Comparison of ENCODE assay signal across 16 cellular contexts in genomic region chr14:54465654-54466053, GRCh38. TPM values are rescaled to one million over a fixed set of nuclear protein-coding genes. Genes with fewer than 3 reads are reported as not detected.
DNase-seq lines count a peak whose midpoint lies in the region; ATAC-seq, FAIRE-seq and TF ChIP-seq lines count a peak whose summit lies in the region.
"Had no signal": no experiment of that assay in that cellular context is flagged by ENCODE, and none has a peak within 500 bp of the region (broad histone marks: within the 10 kb centered on the region; RNA-seq: fewer than 3 reads in every experiment).

No MANE protein-coding gene starts in this region.

- DNase-seq in D721Med (ENCODE audit: insufficient read length, low spot score) = peak; percentile 32
- DNase-seq in NCI-H2227 (lab: John Stamatoyannopoulos, UW; ENCODE audit: unreplicated experiment) = peak; percentile 62
- DNase-seq in amniotic epithelial cell (ENCODE audit: low read depth) = peak; percentile 41
- no peak for DNase-seq in nephron progenitor cell
- DNase-seq in AG08396 (ENCODE audit: low spot score) = no peak
- no peak for DNase-seq in amygdala (lab: John Stamatoyannopoulos, UW)
- no peak for DNase-seq in EL
- DNase-seq in natural killer cell treated with Interleukin-12 subunit alpha and Interleukin-12 subunit beta and Interleukin-15 and Interleukin-18, amount 100 ng/mL, for 72 hours (ENCODE audit: low spot score) = no peak
- DNase-seq: AML-193; Calu3; CD4-positive, CD25-positive, alpha-beta regulatory T cell; Karpas-422; MM.1S; NCI-H1105 treated with DMSO at 0.1 percent for 48 hours; NCI-H187 treated with DMSO at 0.1 percent for 48 hours had no signal

- H3K27me3 Mint-ChIP-seq in nephron progenitor cell (ENCODE audit: low read depth, poor library complexity) = peaks cover 7% of the 10 kb centered on the region
- H3K27me3 Mint-ChIP-seq in natural killer cell treated with Interleukin-12 subunit alpha and Interleukin-12 subunit beta and Interleukin-15 and Interleukin-18, amount 100 ng/mL, for 72 hours = peaks cover 0 to 7% of the 10 kb centered on the region in 2 donors
- H3K27me3 Mint-ChIP-seq: CD4-positive, CD25-positive, alpha-beta regulatory T cell had no signal

- TF ChIP-seq CTCF in D721Med (IDR thresholded peaks at IDR 0.05; ENCODE audit: insufficient read depth, missing control alignments) = no peak
- no peak for TF ChIP-seq CTCF in nephron progenitor cell (IDR thresholded peaks at IDR 0.05)

- ATAC-seq in natural killer cell treated with Interleukin-12 subunit alpha and Interleukin-12 subunit beta and Interleukin-15 and Interleukin-18, amount 100 ng/mL, for 72 hours = no peak
- ATAC-seq: SK-N-SH treated with all-trans-retinoic acid at 6 μM for 48 hours had no signal

- H3K4me1 Mint-ChIP-seq in nephron progenitor cell = peaks cover 8% of the 10 kb centered on the region
- no peaks in the 10 kb centered on the region for H3K4me1 Mint-ChIP-seq in natural killer cell treated with Interleukin-12 subunit alpha and Interleukin-12 subunit beta and Interleukin-15 and Interleukin-18, amount 100 ng/mL, for 72 hours (ENCODE audit: low read depth in 2 of 2)
- H3K4me1 Mint-ChIP-seq: CD4-positive, CD25-positive, alpha-beta regulatory T cell had no signal

- peaks cover 20% of the 10 kb centered on the region for H3K36me3 Mint-ChIP-seq in nephron progenitor cell (ENCODE audit: low read depth)
- peaks cover 12% of the 10 kb centered on the region for H3K36me3 Mint-ChIP-seq in natural killer cell treated with Interleukin-12 subunit alpha and Interleukin-12 subunit beta and Interleukin-15 and Interleukin-18, amount 100 ng/mL, for 72 hours

- peak; percentile 72 for FAIRE-seq in D721Med (lab: Jason Lieb, UNC)

- H3K4me3 Mint-ChIP-seq in nephron progenitor cell = no peak overlapping the region
- no peak overlapping the region for H3K4me3 Mint-ChIP-seq in natural killer cell treated with Interleukin-12 subunit alpha and Interleukin-12 subunit beta and Interleukin-15 and Interleukin-18, amount 100 ng/mL, for 72 hours
- H3K4me3 Mint-ChIP-seq: CD4-positive, CD25-positive, alpha-beta regulatory T cell had no signal

- H3K9me3 Mint-ChIP-seq in nephron progenitor cell = peaks cover 22% of the 10 kb centered on the region
- H3K9me3 Mint-ChIP-seq in natural killer cell treated with Interleukin-12 subunit alpha and Interleukin-12 subunit beta and Interleukin-15 and Interleukin-18, amount 100 ng/mL, for 72 hours = peaks cover 7% of the 10 kb centered on the region

- H3K27ac Mint-ChIP-seq in nephron progenitor cell = peak overlapping the region; percentile 89
- H3K27ac Mint-ChIP-seq in natural killer cell treated with Interleukin-12 subunit alpha and Interleukin-12 subunit beta and Interleukin-15 and Interleukin-18, amount 100 ng/mL, for 72 hours = no peak overlapping the region

RNA-seq across cellular contexts. Expression of gene GMFB, which starts 23.1 kb away (rescaled TPM):
- 10 to 100 TPM; 29.7 to 43.9 TPM for total RNA-seq in natural killer cell treated with Interleukin-12 subunit alpha and Interleukin-12 subunit beta and Interleukin-15 and Interleukin-18, amount 100 ng/mL, for 72 hours

RNA-seq across cellular contexts. Expression of gene CNIH1, which starts 24.5 kb away (rescaled TPM):
- total RNA-seq in natural killer cell treated with Interleukin-12 subunit alpha and Interleukin-12 subunit beta and Interleukin-15 and Interleukin-18, amount 100 ng/mL, for 72 hours = 10 to 100 TPM; 51.7 to 56.8 TPM

RNA-seq across cellular contexts. Expression of gene CGRRF1, which starts 44.1 kb away (rescaled TPM):
- total RNA-seq in natural killer cell treated with Interleukin-12 subunit alpha and Interleukin-12 subunit beta and Interleukin-15 and Interleukin-18, amount 100 ng/mL, for 72 hours = 10 to 100 TPM; 16.3 to 19.7 TPM

Comparison
In these comparisons a context has a peak if more than half of its experiments do, and no peak if none do; other contexts are left out.
1. DNase-seq: peak in D721Med (single experiment), NCI-H2227 (single experiment) and amniotic epithelial cell (single experiment); none in nephron progenitor cell (single experiment), AG08396 (single experiment), amygdala (0 of 56), EL (single experiment) and natural killer cell treated with Interleukin-12 subunit alpha and Interleukin-12 subunit beta and Interleukin-15 and Interleukin-18, amount 100 ng/mL, for 72 hours (single experiment).